In the genomic region with DNA sequence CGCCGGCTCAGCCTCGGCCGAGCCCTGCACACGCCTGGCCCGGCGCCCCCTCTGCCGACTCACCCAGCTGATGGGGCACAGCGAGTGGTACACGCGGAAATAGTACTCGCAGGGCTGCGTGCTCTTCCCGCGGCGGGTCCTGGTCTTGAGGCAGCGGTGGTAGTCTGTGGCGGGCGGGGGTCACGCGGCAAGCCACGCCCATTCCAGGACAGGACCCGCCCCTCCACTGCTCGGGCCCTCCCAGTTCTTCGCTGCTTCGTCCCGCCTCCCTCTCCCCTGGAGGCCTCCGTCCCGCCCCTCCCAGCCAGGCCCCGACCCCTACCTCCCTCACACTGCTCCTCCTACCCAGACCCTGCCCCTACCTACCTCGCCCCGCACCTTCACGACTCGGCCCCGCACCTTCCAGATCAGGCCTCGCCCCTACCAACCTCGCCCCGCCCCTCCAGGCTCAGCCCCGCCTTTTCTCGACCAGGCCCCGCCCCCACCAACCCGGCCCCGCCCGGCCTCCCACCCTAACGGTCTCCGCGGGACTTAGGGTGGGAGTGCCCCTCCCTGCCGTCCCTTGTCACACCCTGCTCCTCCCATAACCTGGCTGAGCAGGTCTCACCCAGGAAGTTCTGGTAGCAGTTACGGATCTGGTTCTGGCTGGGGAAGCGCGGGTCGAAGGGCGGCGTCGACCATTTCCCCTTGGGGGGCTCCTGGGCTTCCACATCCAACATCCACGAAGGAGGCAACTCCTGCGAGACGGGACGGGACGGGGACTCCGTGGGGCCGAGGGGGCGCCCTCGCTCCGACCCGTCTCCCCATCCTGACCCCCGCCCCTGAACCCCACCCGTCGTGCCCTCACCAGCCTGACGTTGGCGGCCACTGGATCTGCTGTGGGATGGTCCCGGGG, we compare ENCODE assay signal across 8 cellular contexts. TPM values are rescaled to one million over a fixed set of nuclear protein-coding genes. Genes with fewer than 3 reads are reported as not detected.
A peak's percentile ranks its signal among the peaks of the same experiment; 100 is the strongest.
DNase-seq lines count a peak whose midpoint lies in the region; ATAC-seq and TF ChIP-seq lines count a peak whose summit lies in the region.

No MANE protein-coding gene starts in this region.

- peak overlapping the region; percentile 54 for H3K4me3 ChIP-seq in BJ (ENCODE audit: low read depth, low read length)
- H3K4me3 ChIP-seq in adipocyte (ENCODE audit: low read length), result peak overlapping the region; percentile 54
- H3K4me3 ChIP-seq in left ventricle myocardium inferior, result peak overlapping the region; percentile 61

- H3K4me1 ChIP-seq in adipocyte (ENCODE audit: control insufficient read depth, insufficient read depth, low read length), result no peaks in the 10 kb centered on the region
- peaks cover 19% of the 10 kb centered on the region for H3K4me1 ChIP-seq in left ventricle myocardium inferior

- POLR2A ChIA-PET in BJ (lab: Charles Lee) (no interaction called here), T-cell (lab: Charles Lee) (no interaction called here)

- intact Hi-C loops in left ventricle myocardium inferior (cut with micrococcal nuclease), result no loop called here
- intact Hi-C loops in sciatic nerve (cut with DNase I), result no loop called here

- TF ChIP-seq CTCF in BJ (IDR thresholded peaks at IDR 0.05; ENCODE audit: insufficient read depth, low read depth, low read length) (no peak), left ventricle myocardium inferior (IDR thresholded peaks at IDR 0.05; ENCODE audit: borderline replicate concordance) (no peak)

- H3K9me3 ChIP-seq in adipocyte (ENCODE audit: control insufficient read depth, low read length), result no peaks in the 10 kb centered on the region
- no peaks in the 10 kb centered on the region for H3K9me3 ChIP-seq in left ventricle myocardium inferior (replicated peaks)

- no peaks in the 10 kb centered on the region for H3K36me3 Mint-ChIP-seq in T-cell

- no peak overlapping the region for H3K9ac ChIP-seq in adipocyte (ENCODE audit: low read length)

- peaks cover 31 to 47% of the 10 kb centered on the region in 2 donors for H3K27me3 Mint-ChIP-seq in T-cell

- CTCF ChIA-PET in BJ (lab: Yijun Ruan, JAX) (interaction anchor here (1.0 kb wide), 1 partner anchor 14 kb away, joined by 3 read pairs; no protein-coding TSS in a partner anchor), T-cell (lab: Charles Lee) (no interaction called here)

- no peak overlapping the region for H3K27ac ChIP-seq in left ventricle myocardium inferior (replicated peaks)

- H3K36me3 ChIP-seq in BJ (ENCODE audit: control insufficient read depth, insufficient read depth, low read length) (no peaks in the 10 kb centered on the region), adipocyte (ENCODE audit: control insufficient read depth, insufficient read depth, low read length, severe bottlenecking) (no peaks in the 10 kb centered on the region), left ventricle myocardium inferior (no peaks in the 10 kb centered on the region)

- DNase-seq in BJ (ENCODE audit: low read depth), result no peak
- peak; percentile 33 for DNase-seq in HT1080 (ENCODE audit: low read depth)
- DNase-seq in T-cell, result peak in 33 of 34 experiments; percentile 13 to 72 (median 44)
- peak; percentile 74 for DNase-seq in adipocyte (ENCODE audit: low read depth)
- peak; percentile 65 for DNase-seq in left ventricle myocardium inferior
- DNase-seq in sciatic nerve (ENCODE audit: low spot score), result peak; percentile 78

- H3K4me3 Mint-ChIP-seq in T-cell, result peak overlapping the region; percentile 61 to 78 (median 73)

- peaks cover 26% of the 10 kb centered on the region for H3K27me3 ChIP-seq in BJ (ENCODE audit: control insufficient read depth, insufficient read depth, low read length)
- H3K27me3 ChIP-seq in adipocyte (replicated peaks; ENCODE audit: control insufficient read depth, insufficient read depth, low read length), result peaks cover 37% of the 10 kb centered on the region
- H3K27me3 ChIP-seq in left ventricle myocardium inferior (ENCODE audit: low read depth), result peaks cover 91% of the 10 kb centered on the region

- no peak overlapping the region for H3K27ac Mint-ChIP-seq in T-cell

- H3K4me1 Mint-ChIP-seq in T-cell, result peaks cover 19 to 33% (median 20%) of the 10 kb centered on the region in 3 donors

- ATAC-seq in T-cell (replicated peaks in 1 of 4) (peak; percentile 76 to 82 (median 81)), sciatic nerve (peak; percentile 89), GM21529 (IDR thresholded peaks at IDR 0.05; ENCODE audit: unreplicated experiment) (no peak), GM21619 (IDR thresholded peaks at IDR 0.05; ENCODE audit: unreplicated experiment) (no peak)

- no peaks in the 10 kb centered on the region for H3K9me3 Mint-ChIP-seq in T-cell

RNA-seq across cellular contexts. Expression of a gene that starts 0.5 kb away (rescaled TPM):
- 0.12 and 0.58 TPM in 2 replicates for polyA plus RNA-seq in BJ (2011; rRNA removed)
- not detected in 2 replicates for polyA minus RNA-seq in BJ (2011; rRNA and poly(A)+ RNA removed)
- not detected in 2 replicates for total RNA-seq in HT1080 (2014; rRNA removed; shearing (Covaris generic))
- 0.17 and 0.49 TPM in 2 replicates for polyA plus RNA-seq in HT1080 (2015; cell fraction: cytosol; rRNA removed)
- 0.63 and 1.4 TPM in 2 replicates for polyA plus RNA-seq in HT1080 (2015; cell fraction: nucleus; rRNA removed)
- under 1 TPM in 2 of 5 donors, not detected in 3; 0.12 to 0.51 TPM for total RNA-seq in T-cell
- total RNA-seq in left ventricle myocardium inferior, result not detected
- total RNA-seq in sciatic nerve, result 0.31 TPM

RNA-seq across cellular contexts. Expression of a gene that starts 9.0 kb away (rescaled TPM):
- polyA plus RNA-seq in BJ (2011; rRNA removed), result 0.02 TPM in 1 of 2 replicates, not detected in the other
- not detected in 2 replicates for polyA minus RNA-seq in BJ (2011; rRNA and poly(A)+ RNA removed)
- not detected in 2 replicates for total RNA-seq in HT1080 (2014; rRNA removed; shearing (Covaris generic))
- polyA plus RNA-seq in HT1080 (2015; cell fraction: cytosol; rRNA removed), result not detected in 2 replicates
- not detected in 2 replicates for polyA plus RNA-seq in HT1080 (2015; cell fraction: nucleus; rRNA removed)
- total RNA-seq in T-cell (not detected), left ventricle myocardium inferior (not detected), sciatic nerve (not detected)

RNA-seq across cellular contexts. Expression of a gene that starts 14.4 kb away (rescaled TPM):
- 3.7 and 6.4 TPM in 2 replicates for polyA plus RNA-seq in BJ (2011; rRNA removed)
- 4.7 and 5.4 TPM in 2 replicates for polyA minus RNA-seq in BJ (2011; rRNA and poly(A)+ RNA removed)
- total RNA-seq in HT1080 (2014; rRNA removed; shearing (Covaris generic)), result 2.4 and 5.8 TPM in 2 replicates
- 4.8 and 4.9 TPM in 2 replicates for polyA plus RNA-seq in HT1080 (2015; cell fraction: cytosol; rRNA removed)
- polyA plus RNA-seq in HT1080 (2015; cell fraction: nucleus; rRNA removed), result 29.4 and 32.9 TPM in 2 replicates
- total RNA-seq in T-cell (10 to 100 TPM; 24.4 to 71.8 (median 30.7) TPM), left ventricle myocardium inferior (5.1 TPM), sciatic nerve (18.1 TPM)

RNA-seq across cellular contexts. Expression of a gene that starts 16.2 kb away (rescaled TPM):
- polyA plus RNA-seq in BJ (2011; rRNA removed), result 11.9 and 16.4 TPM in 2 replicates
- polyA minus RNA-seq in BJ (2011; rRNA and poly(A)+ RNA removed), result 4.9 and 8.9 TPM in 2 replicates
- 52.7 and 56.0 TPM in 2 replicates for total RNA-seq in HT1080 (2014; rRNA removed; shearing (Covaris generic))
- 34.5 and 41.4 TPM in 2 replicates for polyA plus RNA-seq in HT1080 (2015; cell fraction: cytosol; rRNA removed)
- 28.4 and 32.7 TPM in 2 replicates for polyA plus RNA-seq in HT1080 (2015; cell fraction: nucleus; rRNA removed)
- total RNA-seq in T-cell (under 1 TPM in 2 of 5 donors, not detected in 3; 0.53 to 0.96 TPM), left ventricle myocardium inferior (not detected), sciatic nerve (0.45 TPM)

RNA-seq across cellular contexts. Expression of a gene that starts 22.6 kb away (rescaled TPM):
- 0.93 and 1.3 TPM in 2 replicates for polyA plus RNA-seq in BJ (2011; rRNA removed)
- polyA minus RNA-seq in BJ (2011; rRNA and poly(A)+ RNA removed), result not detected in 2 replicates
- not detected in 2 replicates for total RNA-seq in HT1080 (2014; rRNA removed; shearing (Covaris generic))
- polyA plus RNA-seq in HT1080 (2015; cell fraction: cytosol; rRNA removed), result not detected in 2 replicates
- polyA plus RNA-seq in HT1080 (2015; cell fraction: nucleus; rRNA removed), result 1.5 and 3.4 TPM in 2 replicates
- total RNA-seq in T-cell (not detected), left ventricle myocardium inferior (not detected), sciatic nerve (not detected)

Comparison
In these comparisons a context has a peak if more than half of its experiments do, and no peak if none do; other contexts are left out.
1. ATAC-seq: peak in T-cell (4 of 4) and sciatic nerve (single experiment); none in GM21529 (single experiment) and GM21619 (single experiment).
2. Peak in every context shown above with its lines, with median percentiles within 50 percentile points of each other: H3K4me3 ChIP-seq.